In the genomic region with DNA sequence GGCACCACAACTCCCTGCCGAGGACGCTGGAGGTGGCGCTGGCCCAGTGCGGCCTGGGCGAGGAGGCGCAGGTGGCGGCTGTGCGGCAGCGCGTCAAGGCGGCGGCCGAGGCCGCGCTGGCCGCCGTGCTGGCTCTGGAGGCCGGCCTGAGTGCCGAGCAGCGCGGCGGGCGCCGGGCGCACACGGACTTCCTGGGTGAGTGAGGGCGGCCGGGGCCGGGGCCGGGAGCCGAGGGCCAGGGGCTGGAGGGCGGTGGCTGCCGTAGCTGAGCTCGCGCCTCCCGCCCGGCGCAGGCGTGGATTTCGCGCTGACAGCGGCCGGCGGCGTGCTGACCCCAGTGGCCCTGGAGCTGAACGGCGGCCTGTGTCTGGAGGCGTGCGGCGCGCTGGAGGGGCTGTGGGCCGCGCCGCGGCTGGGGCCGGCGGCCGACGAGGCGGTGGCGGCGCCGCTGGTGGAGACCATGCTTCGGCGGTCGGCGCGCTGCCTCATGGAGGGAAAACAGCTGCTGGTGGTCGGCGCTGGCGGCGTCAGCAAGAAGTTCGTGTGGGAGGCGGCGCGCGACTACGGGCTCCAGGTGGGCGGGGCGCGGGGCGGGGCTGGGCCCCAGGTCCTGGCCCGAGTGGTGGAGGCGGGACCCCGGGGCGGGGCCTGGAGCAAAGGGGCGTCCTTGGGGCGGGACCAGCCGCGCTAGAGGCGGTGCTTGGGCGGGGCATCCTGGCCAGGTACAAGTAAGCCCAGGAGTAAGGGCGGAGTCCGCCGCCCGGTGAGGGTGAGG, we compare ENCODE assay signal across 1 cellular context.
TF ChIP-seq lines count a peak whose summit lies in the region.

No MANE protein-coding gene starts in this region.

TF ChIP-seq in GM12878, 131 proteins besides CTCF, POLR2A, EP300 and RAD21 (continued from another document and continues in another):
- TF ChIP-seq, protein P1, sequence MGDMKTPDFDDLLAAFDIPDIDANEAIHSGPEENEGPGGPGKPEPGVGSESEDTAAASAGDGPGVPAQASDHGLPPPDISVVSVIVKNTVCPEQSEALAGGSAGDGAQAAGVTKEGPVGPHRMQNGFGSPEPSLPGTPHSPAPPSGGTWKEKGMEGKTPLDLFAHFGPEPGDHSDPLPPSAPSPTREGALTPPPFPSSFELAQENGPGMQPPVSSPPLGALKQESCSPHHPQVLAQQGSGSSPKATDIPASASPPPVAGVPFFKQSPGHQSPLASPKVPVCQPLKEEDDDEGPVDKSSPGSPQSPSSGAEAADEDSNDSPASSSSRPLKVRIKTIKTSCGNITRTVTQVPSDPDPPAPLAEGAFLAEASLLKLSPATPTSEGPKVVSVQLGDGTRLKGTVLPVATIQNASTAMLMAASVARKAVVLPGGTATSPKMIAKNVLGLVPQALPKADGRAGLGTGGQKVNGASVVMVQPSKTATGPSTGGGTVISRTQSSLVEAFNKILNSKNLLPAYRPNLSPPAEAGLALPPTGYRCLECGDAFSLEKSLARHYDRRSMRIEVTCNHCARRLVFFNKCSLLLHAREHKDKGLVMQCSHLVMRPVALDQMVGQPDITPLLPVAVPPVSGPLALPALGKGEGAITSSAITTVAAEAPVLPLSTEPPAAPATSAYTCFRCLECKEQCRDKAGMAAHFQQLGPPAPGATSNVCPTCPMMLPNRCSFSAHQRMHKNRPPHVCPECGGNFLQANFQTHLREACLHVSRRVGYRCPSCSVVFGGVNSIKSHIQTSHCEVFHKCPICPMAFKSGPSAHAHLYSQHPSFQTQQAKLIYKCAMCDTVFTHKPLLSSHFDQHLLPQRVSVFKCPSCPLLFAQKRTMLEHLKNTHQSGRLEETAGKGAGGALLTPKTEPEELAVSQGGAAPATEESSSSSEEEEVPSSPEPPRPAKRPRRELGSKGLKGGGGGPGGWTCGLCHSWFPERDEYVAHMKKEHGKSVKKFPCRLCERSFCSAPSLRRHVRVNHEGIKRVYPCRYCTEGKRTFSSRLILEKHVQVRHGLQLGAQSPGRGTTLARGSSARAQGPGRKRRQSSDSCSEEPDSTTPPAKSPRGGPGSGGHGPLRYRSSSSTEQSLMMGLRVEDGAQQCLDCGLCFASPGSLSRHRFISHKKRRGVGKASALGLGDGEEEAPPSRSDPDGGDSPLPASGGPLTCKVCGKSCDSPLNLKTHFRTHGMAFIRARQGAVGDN (IDR thresholded peaks at IDR 0.05): peak; percentile 90
- TF ChIP-seq TCF7 (IDR thresholded peaks at IDR 0.05; ENCODE audit: borderline replicate concordance) (no peak), TCF3 (IDR thresholded peaks at IDR 0.05; ENCODE audit: borderline replicate concordance, insufficient read depth, low read depth, low read length) (peak; percentile 90), NFYA (IDR thresholded peaks at IDR 0.05; ENCODE audit: borderline replicate concordance, low read depth, low read length) (no peak), STAT3 (IDR thresholded peaks at IDR 0.05; ENCODE audit: low read depth, low read length) (no peak), WRNIP1 (IDR thresholded peaks at IDR 0.05; ENCODE audit: borderline replicate concordance, low read depth, low read length) (no peak), EGR1 (IDR thresholded peaks at IDR 0.05; ENCODE audit: borderline replicate concordance in 1 of 2, low read depth in 2 of 2, low read length in 2 of 2) (peak in 1 of 2 experiments; percentile 49; a peak in 1 of 3 replicates), SP1 (IDR thresholded peaks at IDR 0.05; ENCODE audit: low read depth, low read length) (peak; percentile 15), POLR2AphosphoS5 (IDR thresholded peaks at IDR 0.05; ENCODE audit: low read length) (no peak), SUZ12 (IDR thresholded peaks at IDR 0.05; ENCODE audit: unreplicated experiment) (no peak), KAT2A (conservative IDR thresholded peaks at IDR 0.05; ENCODE audit: control insufficient read depth, low read depth, low read length) (no peak), FOXK2 (IDR thresholded peaks at IDR 0.05) (no peak), YY1 (IDR thresholded peaks at IDR 0.05; ENCODE audit: low read depth, low read length) (no peak), NRF1 (conservative IDR thresholded peaks at IDR 0.05; ENCODE audit: low read depth, low read length) (no peak), IRF4 (IDR thresholded peaks at IDR 0.05; ENCODE audit: low read depth, low read length) (no peak), LARP7 (IDR thresholded peaks at IDR 0.05) (peak; percentile 94), ASH2L (IDR thresholded peaks at IDR 0.05; ENCODE audit: borderline replicate concordance, low read depth) (no peak), HCFC1 (IDR thresholded peaks at IDR 0.05; ENCODE audit: low read length) (no peak)
- TF ChIP-seq, protein P2, sequence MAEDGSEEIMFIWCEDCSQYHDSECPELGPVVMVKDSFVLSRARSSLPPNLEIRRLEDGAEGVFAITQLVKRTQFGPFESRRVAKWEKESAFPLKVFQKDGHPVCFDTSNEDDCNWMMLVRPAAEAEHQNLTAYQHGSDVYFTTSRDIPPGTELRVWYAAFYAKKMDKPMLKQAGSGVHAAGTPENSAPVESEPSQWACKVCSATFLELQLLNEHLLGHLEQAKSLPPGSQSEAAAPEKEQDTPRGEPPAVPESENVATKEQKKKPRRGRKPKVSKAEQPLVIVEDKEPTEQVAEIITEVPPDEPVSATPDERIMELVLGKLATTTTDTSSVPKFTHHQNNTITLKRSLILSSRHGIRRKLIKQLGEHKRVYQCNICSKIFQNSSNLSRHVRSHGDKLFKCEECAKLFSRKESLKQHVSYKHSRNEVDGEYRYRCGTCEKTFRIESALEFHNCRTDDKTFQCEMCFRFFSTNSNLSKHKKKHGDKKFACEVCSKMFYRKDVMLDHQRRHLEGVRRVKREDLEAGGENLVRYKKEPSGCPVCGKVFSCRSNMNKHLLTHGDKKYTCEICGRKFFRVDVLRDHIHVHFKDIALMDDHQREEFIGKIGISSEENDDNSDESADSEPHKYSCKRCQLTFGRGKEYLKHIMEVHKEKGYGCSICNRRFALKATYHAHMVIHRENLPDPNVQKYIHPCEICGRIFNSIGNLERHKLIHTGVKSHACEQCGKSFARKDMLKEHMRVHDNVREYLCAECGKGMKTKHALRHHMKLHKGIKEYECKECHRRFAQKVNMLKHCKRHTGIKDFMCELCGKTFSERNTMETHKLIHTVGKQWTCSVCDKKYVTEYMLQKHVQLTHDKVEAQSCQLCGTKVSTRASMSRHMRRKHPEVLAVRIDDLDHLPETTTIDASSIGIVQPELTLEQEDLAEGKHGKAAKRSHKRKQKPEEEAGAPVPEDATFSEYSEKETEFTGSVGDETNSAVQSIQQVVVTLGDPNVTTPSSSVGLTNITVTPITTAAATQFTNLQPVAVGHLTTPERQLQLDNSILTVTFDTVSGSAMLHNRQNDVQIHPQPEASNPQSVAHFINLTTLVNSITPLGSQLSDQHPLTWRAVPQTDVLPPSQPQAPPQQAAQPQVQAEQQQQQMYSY (CRISPR knock-in tag; IDR thresholded peaks at IDR 0.05): no peak
- TF ChIP-seq, protein P3, sequence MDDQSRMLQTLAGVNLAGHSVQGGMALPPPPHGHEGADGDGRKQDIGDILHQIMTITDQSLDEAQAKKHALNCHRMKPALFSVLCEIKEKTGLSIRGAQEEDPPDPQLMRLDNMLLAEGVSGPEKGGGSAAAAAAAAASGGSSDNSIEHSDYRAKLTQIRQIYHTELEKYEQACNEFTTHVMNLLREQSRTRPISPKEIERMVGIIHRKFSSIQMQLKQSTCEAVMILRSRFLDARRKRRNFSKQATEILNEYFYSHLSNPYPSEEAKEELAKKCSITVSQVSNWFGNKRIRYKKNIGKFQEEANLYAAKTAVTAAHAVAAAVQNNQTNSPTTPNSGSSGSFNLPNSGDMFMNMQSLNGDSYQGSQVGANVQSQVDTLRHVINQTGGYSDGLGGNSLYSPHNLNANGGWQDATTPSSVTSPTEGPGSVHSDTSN (IDR thresholded peaks at IDR 0.05; ENCODE audit: insufficient replicate concordance, low read depth, low read length): peak; percentile 74
- TF ChIP-seq, protein P4, sequence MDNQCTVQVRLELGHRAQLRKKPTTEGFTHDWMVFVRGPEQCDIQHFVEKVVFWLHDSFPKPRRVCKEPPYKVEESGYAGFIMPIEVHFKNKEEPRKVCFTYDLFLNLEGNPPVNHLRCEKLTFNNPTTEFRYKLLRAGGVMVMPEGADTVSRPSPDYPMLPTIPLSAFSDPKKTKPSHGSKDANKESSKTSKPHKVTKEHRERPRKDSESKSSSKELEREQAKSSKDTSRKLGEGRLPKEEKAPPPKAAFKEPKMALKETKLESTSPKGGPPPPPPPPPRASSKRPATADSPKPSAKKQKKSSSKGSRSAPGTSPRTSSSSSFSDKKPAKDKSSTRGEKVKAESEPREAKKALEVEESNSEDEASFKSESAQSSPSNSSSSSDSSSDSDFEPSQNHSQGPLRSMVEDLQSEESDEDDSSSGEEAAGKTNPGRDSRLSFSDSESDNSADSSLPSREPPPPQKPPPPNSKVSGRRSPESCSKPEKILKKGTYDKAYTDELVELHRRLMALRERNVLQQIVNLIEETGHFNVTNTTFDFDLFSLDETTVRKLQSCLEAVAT (IDR thresholded peaks at IDR 0.05): no peak
- TF ChIP-seq, protein P5, sequence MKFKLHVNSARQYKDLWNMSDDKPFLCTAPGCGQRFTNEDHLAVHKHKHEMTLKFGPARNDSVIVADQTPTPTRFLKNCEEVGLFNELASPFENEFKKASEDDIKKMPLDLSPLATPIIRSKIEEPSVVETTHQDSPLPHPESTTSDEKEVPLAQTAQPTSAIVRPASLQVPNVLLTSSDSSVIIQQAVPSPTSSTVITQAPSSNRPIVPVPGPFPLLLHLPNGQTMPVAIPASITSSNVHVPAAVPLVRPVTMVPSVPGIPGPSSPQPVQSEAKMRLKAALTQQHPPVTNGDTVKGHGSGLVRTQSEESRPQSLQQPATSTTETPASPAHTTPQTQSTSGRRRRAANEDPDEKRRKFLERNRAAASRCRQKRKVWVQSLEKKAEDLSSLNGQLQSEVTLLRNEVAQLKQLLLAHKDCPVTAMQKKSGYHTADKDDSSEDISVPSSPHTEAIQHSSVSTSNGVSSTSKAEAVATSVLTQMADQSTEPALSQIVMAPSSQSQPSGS (IDR thresholded peaks at IDR 0.05; ENCODE audit: low read length): no peak
- TF ChIP-seq, protein P6, sequence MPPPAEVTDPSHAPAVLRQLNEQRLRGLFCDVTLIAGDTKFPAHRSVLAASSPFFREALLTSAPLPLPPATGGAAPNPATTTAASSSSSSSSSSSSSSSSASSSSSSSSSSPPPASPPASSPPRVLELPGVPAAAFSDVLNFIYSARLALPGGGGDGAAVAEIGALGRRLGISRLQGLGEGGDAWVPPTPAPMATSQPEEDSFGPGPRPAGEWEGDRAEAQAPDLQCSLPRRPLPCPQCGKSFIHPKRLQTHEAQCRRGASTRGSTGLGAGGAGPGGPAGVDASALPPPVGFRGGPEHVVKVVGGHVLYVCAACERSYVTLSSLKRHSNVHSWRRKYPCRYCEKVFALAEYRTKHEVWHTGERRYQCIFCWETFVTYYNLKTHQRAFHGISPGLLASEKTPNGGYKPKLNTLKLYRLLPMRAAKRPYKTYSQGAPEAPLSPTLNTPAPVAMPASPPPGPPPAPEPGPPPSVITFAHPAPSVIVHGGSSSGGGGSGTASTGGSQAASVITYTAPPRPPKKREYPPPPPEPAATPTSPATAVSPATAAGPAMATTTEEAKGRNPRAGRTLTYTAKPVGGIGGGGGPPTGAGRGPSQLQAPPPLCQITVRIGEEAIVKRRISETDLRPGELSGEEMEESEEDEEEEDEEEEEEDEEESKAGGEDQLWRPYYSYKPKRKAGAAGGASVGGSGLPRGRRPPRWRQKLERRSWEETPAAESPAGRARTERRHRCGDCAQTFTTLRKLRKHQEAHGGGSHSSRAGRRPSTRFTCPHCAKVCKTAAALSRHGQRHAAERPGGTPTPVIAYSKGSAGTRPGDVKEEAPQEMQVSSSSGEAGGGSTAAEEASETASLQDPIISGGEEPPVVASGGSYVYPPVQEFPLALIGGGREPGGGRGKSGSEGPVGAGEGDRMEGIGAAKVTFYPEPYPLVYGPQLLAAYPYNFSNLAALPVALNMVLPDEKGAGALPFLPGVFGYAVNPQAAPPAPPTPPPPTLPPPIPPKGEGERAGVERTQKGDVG (CRISPR knock-in tag; IDR thresholded peaks at IDR 0.05): no peak
- TF ChIP-seq, protein P7, sequence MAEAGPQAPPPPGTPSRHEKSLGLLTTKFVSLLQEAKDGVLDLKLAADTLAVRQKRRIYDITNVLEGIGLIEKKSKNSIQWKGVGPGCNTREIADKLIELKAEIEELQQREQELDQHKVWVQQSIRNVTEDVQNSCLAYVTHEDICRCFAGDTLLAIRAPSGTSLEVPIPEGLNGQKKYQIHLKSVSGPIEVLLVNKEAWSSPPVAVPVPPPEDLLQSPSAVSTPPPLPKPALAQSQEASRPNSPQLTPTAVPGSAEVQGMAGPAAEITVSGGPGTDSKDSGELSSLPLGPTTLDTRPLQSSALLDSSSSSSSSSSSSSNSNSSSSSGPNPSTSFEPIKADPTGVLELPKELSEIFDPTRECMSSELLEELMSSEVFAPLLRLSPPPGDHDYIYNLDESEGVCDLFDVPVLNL (IDR thresholded peaks at IDR 0.05; ENCODE audit: low read depth, low read length): no peak
- TF ChIP-seq, protein P8, sequence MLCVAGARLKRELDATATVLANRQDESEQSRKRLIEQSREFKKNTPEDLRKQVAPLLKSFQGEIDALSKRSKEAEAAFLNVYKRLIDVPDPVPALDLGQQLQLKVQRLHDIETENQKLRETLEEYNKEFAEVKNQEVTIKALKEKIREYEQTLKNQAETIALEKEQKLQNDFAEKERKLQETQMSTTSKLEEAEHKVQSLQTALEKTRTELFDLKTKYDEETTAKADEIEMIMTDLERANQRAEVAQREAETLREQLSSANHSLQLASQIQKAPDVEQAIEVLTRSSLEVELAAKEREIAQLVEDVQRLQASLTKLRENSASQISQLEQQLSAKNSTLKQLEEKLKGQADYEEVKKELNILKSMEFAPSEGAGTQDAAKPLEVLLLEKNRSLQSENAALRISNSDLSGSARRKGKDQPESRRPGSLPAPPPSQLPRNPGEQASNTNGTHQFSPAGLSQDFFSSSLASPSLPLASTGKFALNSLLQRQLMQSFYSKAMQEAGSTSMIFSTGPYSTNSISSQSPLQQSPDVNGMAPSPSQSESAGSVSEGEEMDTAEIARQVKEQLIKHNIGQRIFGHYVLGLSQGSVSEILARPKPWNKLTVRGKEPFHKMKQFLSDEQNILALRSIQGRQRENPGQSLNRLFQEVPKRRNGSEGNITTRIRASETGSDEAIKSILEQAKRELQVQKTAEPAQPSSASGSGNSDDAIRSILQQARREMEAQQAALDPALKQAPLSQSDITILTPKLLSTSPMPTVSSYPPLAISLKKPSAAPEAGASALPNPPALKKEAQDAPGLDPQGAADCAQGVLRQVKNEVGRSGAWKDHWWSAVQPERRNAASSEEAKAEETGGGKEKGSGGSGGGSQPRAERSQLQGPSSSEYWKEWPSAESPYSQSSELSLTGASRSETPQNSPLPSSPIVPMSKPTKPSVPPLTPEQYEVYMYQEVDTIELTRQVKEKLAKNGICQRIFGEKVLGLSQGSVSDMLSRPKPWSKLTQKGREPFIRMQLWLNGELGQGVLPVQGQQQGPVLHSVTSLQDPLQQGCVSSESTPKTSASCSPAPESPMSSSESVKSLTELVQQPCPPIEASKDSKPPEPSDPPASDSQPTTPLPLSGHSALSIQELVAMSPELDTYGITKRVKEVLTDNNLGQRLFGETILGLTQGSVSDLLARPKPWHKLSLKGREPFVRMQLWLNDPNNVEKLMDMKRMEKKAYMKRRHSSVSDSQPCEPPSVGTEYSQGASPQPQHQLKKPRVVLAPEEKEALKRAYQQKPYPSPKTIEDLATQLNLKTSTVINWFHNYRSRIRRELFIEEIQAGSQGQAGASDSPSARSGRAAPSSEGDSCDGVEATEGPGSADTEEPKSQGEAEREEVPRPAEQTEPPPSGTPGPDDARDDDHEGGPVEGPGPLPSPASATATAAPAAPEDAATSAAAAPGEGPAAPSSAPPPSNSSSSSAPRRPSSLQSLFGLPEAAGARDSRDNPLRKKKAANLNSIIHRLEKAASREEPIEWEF (IDR thresholded peaks at IDR 0.05; ENCODE audit: insufficient replicate concordance, low read depth, low read length): no peak
